ENCODE assay signal across 9 cellular contexts in genomic region chr2:74498500-74499268, GRCh38. TPM values are rescaled to one million over a fixed set of nuclear protein-coding genes. Genes with fewer than 3 reads are reported as not detected.
DNase-seq lines count a peak whose midpoint lies in the region; ATAC-seq and TF ChIP-seq lines count a peak whose summit lies in the region.
"Had no signal": no experiment of that assay in that cellular context is flagged by ENCODE, and none has a peak within 500 bp of the region (broad histone marks: within the 10 kb centered on the region; RNA-seq: fewer than 3 reads in every experiment).

No MANE protein-coding gene starts in this region.

- peaks cover under 1 to 2% of the 10 kb centered on the region in 2 donors for H3K36me3 ChIP-seq in ascending aorta
- H3K36me3 ChIP-seq in SJCRH30, result peaks cover 8% of the 10 kb centered on the region

- ATAC-seq in HG03175 (IDR thresholded peaks at IDR 0.05; ENCODE audit: unreplicated experiment) (peak; percentile 28), left lobe of liver (peak; percentile 32)

- H3K36me3 Mint-ChIP-seq in type B pancreatic cell, result peaks cover 5% of the 10 kb centered on the region

- H3K27me3 Mint-ChIP-seq in type B pancreatic cell, result peaks cover 80% of the 10 kb centered on the region

- intact Hi-C loops in ascending aorta (cut with DNase I), result no loop called here

- DNase-seq in AG10803 (ENCODE audit: low read depth), result no peak
- no peak for DNase-seq in ascending aorta (ENCODE audit: low spot score in 2 of 2)
- DNase-seq in left lobe of liver (ENCODE audit: low spot score), result peak; percentile 74
- no peak for DNase-seq in type B pancreatic cell (ENCODE audit: extremely low spot score, unreplicated experiment)
- DNase-seq in SJCRH30, result no peak
- no peak for DNase-seq in mucosa of gallbladder (ENCODE audit: low spot score)
- DNase-seq in LoVo (ENCODE audit: low spot score), result no peak

- TF ChIP-seq CTCF in AG10803 (conservative IDR thresholded peaks at IDR 0.05; ENCODE audit: low read length) (no peak), ascending aorta (IDR thresholded peaks at IDR 0.05) (no peak), type B pancreatic cell (conservative IDR thresholded peaks at IDR 0.05) (no peak)

- peak overlapping the region; percentile 73 for H3K27ac Mint-ChIP-seq in type B pancreatic cell

- peak overlapping the region; percentile 92 for H3K4me3 Mint-ChIP-seq in type B pancreatic cell

- no peak overlapping the region for H3K27ac ChIP-seq in ascending aorta
- no peak overlapping the region for H3K27ac ChIP-seq in SJCRH30

- no peaks in the 10 kb centered on the region for H3K9me3 Mint-ChIP-seq in type B pancreatic cell

- H3K4me1 ChIP-seq in ascending aorta (peaks cover 3 to 13% of the 10 kb centered on the region in 2 donors), SJCRH30 (no peaks in the 10 kb centered on the region)

- peaks cover 32% of the 10 kb centered on the region for H3K4me1 Mint-ChIP-seq in type B pancreatic cell (ENCODE audit: unreplicated experiment)

- peaks cover 5% of the 10 kb centered on the region for H3K27me3 ChIP-seq in ascending aorta
- no peaks in the 10 kb centered on the region for H3K27me3 ChIP-seq in SJCRH30

- H3K4me3 ChIP-seq in AG10803 (ENCODE audit: low read length), result peak overlapping the region; percentile 53
- H3K4me3 ChIP-seq in ascending aorta, result peak overlapping the region; percentile 12 to 51
- H3K4me3 ChIP-seq in SJCRH30, result no peak overlapping the region

- H3K9me3 ChIP-seq in ascending aorta (no peaks in the 10 kb centered on the region), SJCRH30 (replicated peaks) (no peaks in the 10 kb centered on the region)

RNA-seq across cellular contexts. Expression of gene LBX2, which starts 0.7 kb away (rescaled TPM):
- total RNA-seq in ascending aorta, result 3.0 TPM
- total RNA-seq in left lobe of liver, result 7.7 TPM
- total RNA-seq in type B pancreatic cell (ENCODE audit: low replicate concordance), result 1.5 and 2.8 TPM in 2 replicates
- 0.58 and 1.3 TPM in 2 replicates for total RNA-seq in SJCRH30 (2014; rRNA removed; shearing (Covaris generic))
- total RNA-seq in mucosa of gallbladder, result 3.3 TPM
- total RNA-seq: frontal cortex had no signal

RNA-seq across cellular contexts. Expression of gene PCGF1, which starts 8.8 kb away (rescaled TPM):
- not detected for total RNA-seq in ascending aorta
- 10.4 TPM for total RNA-seq in left lobe of liver
- 30.1 and 32.8 TPM in 2 replicates for total RNA-seq in type B pancreatic cell (ENCODE audit: low replicate concordance)
- total RNA-seq in SJCRH30 (2014; rRNA removed; shearing (Covaris generic)), result 23.8 and 30.5 TPM in 2 replicates
- total RNA-seq in mucosa of gallbladder, result 35.3 TPM

RNA-seq across cellular contexts. Expression of gene TLX2, which starts 15.6 kb away (rescaled TPM):
- total RNA-seq in ascending aorta, result not detected
- 0.08 TPM for total RNA-seq in left lobe of liver
- 0.67 and 2.9 TPM in 2 replicates for total RNA-seq in type B pancreatic cell (ENCODE audit: low replicate concordance)
- total RNA-seq in SJCRH30 (2014; rRNA removed; shearing (Covaris generic)), result not detected in 2 replicates
- total RNA-seq in mucosa of gallbladder, result 0.12 TPM
- total RNA-seq: frontal cortex had no signal

RNA-seq across cellular contexts. Expression of gene TTC31, which starts 15.8 kb away (rescaled TPM):
- 19.5 TPM for total RNA-seq in ascending aorta
- 39.8 TPM for total RNA-seq in left lobe of liver
- total RNA-seq in type B pancreatic cell (ENCODE audit: low replicate concordance), result 21.1 and 27.5 TPM in 2 replicates
- 14.9 and 21.0 TPM in 2 replicates for total RNA-seq in SJCRH30 (2014; rRNA removed; shearing (Covaris generic))
- 41.0 TPM for total RNA-seq in mucosa of gallbladder

RNA-seq across cellular contexts. Expression of gene CCDC142, which starts 15.9 kb away (rescaled TPM):
- total RNA-seq in ascending aorta (16.5 TPM), left lobe of liver (14.0 TPM), type B pancreatic cell (ENCODE audit: low replicate concordance) (18.0 and 30.1 TPM in 2 replicates), mucosa of gallbladder (26.5 TPM)
- 22.0 and 24.0 TPM in 2 replicates for total RNA-seq in SJCRH30 (2014; rRNA removed; shearing (Covaris generic))
